In the genomic region with DNA sequence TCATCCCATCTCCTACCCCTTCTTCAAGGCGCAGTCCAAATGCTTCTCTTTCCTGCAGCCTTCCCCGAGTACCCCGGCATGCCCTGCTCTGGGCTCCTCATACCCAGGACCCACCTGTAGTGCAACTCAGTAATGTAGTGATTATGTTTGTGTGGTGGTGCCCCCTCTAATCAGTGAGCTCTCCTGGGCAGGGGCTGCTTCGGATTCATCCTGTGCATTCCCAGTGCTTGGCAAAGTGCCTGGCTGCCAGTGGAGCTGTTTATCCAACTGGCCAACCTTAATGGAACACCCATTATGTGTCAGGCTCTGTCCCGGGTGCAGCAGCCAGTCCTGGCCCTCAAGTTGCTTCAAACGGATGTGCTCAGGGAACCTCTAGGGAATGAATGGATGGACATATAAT, we compare ENCODE assay signal across 24 cellular contexts.
"Had no signal": no experiment of that assay in that cellular context is flagged by ENCODE, and none has a peak within 500 bp of the region (broad histone marks: within the 10 kb centered on the region; RNA-seq: fewer than 3 reads in every experiment).

No MANE protein-coding gene starts in this region.

- H3K27ac Mint-ChIP-seq: activated B cell treated with CpG ODN at 0.5 μM for 24 hours; activated CD8-positive, alpha-beta T cell treated with anti-CD3 and anti-CD28 coated beads for 36 hours; activated T-helper 17 cell treated with anti-CD3 and anti-CD28 coated beads, Interleukin-2, amount 50 U/mL, for 72 hours; endodermal cell; memory B cell had no signal

- H3K9me3 ChIP-seq: heart right ventricle, suprapubic skin, tibial artery, upper lobe of right lung had no signal

- DNase-seq: activated B cell treated with CpG ODN at 0.5 μM for 24 hours; activated CD4-positive, alpha-beta T cell treated with anti-CD3 and anti-CD28 coated beads, Interleukin-2, amount 50 U/mL, for 1 hour; activated CD8-positive, alpha-beta T cell treated with anti-CD3 and anti-CD28 coated beads for 36 hours; activated gamma-delta T cell treated with Interleukin-2 at 50 U/mL for 16 hours; activated naive CD4-positive, alpha-beta T cell treated with anti-CD3 and anti-CD28 coated beads, Interleukin-2, amount 50 U/mL, for 16 hours; activated T-cell treated with anti-CD3 and anti-CD28 coated beads, Interleukin-2, amount 50 U/mL, for 4 hours; amniotic stem cell; cortex of kidney; endodermal cell; foreskin fibroblast; heart right ventricle; midbrain; naive thymus-derived CD8-positive, alpha-beta T cell; right cardiac atrium; stimulated activated CD4-positive, alpha-beta T cell treated with anti-CD3 and anti-CD28 coated beads, Interleukin-15, amount 100 ng/mL, for 24 hours; stimulated activated CD4-positive, alpha-beta T cell treated with anti-CD3 and anti-CD28 coated beads, Interleukin-2, amount 100 ng/mL, for 24 hours; stimulated activated naive CD4-positive, alpha-beta T cell; tibial artery; upper lobe of right lung had no signal

- H3K4me1 Mint-ChIP-seq: activated B cell treated with CpG ODN at 0.5 μM for 24 hours; activated T-helper 17 cell treated with anti-CD3 and anti-CD28 coated beads, Interleukin-2, amount 50 U/mL, for 72 hours had no signal

- H3K27me3 Mint-ChIP-seq: activated CD8-positive, alpha-beta T cell treated with anti-CD3 and anti-CD28 coated beads for 36 hours; activated T-helper 17 cell treated with anti-CD3 and anti-CD28 coated beads, Interleukin-2, amount 50 U/mL, for 72 hours had no signal

- H3K4me3 ChIP-seq: heart right ventricle, suprapubic skin, tibial artery, upper lobe of right lung had no signal

- H3K27me3 ChIP-seq: suprapubic skin, upper lobe of right lung had no signal

- H3K4me3 Mint-ChIP-seq: activated B cell treated with CpG ODN at 0.5 μM for 24 hours; activated CD8-positive, alpha-beta T cell treated with anti-CD3 and anti-CD28 coated beads for 36 hours; activated T-cell treated with anti-CD3 and anti-CD28 coated beads, Interleukin-2, amount 50 U/mL, for 4 hours; activated T-helper 17 cell treated with anti-CD3 and anti-CD28 coated beads, Interleukin-2, amount 50 U/mL, for 72 hours; endodermal cell; memory B cell; naive thymus-derived CD8-positive, alpha-beta T cell; neural crest cell had no signal

- H3K36me3 ChIP-seq: heart right ventricle, suprapubic skin, tibial artery, upper lobe of right lung had no signal

- H3K36me3 Mint-ChIP-seq: memory B cell; naive thymus-derived CD8-positive, alpha-beta T cell had no signal

- H3K4me1 ChIP-seq: heart right ventricle, suprapubic skin, tibial artery, upper lobe of right lung had no signal

- H3K9me3 Mint-ChIP-seq: activated B cell treated with CpG ODN at 0.5 μM for 24 hours; activated CD8-positive, alpha-beta T cell treated with anti-CD3 and anti-CD28 coated beads for 36 hours; activated T-cell treated with anti-CD3 and anti-CD28 coated beads, Interleukin-2, amount 50 U/mL, for 4 hours; activated T-helper 17 cell treated with anti-CD3 and anti-CD28 coated beads, Interleukin-2, amount 50 U/mL, for 72 hours; endodermal cell; memory B cell; naive thymus-derived CD8-positive, alpha-beta T cell; neural crest cell had no signal

- ATAC-seq: activated CD8-positive, alpha-beta T cell treated with anti-CD3 and anti-CD28 coated beads for 36 hours; activated T-cell treated with anti-CD3 and anti-CD28 coated beads, Interleukin-2, amount 50 U/mL, for 4 hours; activated T-helper 17 cell treated with anti-CD3 and anti-CD28 coated beads, Interleukin-2, amount 50 U/mL, for 72 hours; esophagus mucosa; heart right ventricle; naive thymus-derived CD8-positive, alpha-beta T cell; right cardiac atrium; upper lobe of right lung had no signal
